ENCODE assay signal across 1 cellular context in the genomic region with DNA sequence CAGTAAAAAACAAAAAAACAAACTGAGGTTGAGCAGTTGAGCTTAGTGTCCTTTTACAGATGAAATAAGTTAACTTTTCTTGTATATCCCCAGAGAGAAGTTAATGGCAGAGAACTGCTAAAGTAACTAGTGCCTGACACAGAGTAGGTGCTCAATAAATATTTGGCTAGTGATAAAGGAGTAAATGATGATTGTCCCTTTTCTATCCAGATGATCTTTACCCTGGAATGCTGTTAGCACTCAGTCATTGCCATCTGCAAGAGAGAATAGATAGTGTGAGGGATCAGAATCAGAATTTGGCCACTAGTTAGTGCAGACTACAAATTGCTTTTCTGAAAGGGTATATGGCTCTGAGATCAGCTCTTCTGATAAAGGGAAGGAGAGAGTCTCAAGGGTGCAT.
TF ChIP-seq lines count a peak whose summit lies in the region.

No MANE protein-coding gene starts in this region.

TF ChIP-seq in HepG2, 621 proteins besides CTCF, POLR2A, EP300 and RAD21:
- peak; percentile 45 for TF ChIP-seq TEAD3 (CRISPR knock-in tag; optimal IDR thresholded peaks at IDR 0.05; ENCODE audit: borderline replicate concordance)
- peak; percentile 67 for TF ChIP-seq PPARG (CRISPR knock-in tag; conservative IDR thresholded peaks at IDR 0.05)
- no peak for TF ChIP-seq SOX13 (IDR thresholded peaks at IDR 0.05)
- TF ChIP-seq SOX13 (CRISPR knock-in tag; conservative IDR thresholded peaks at IDR 0.05 in 1 of 2, IDR thresholded peaks at IDR 0.05 in 1 of 2): peak in 1 of 2 experiments; percentile 46; a peak in 1 of 4 replicates
- TF ChIP-seq ZKSCAN1 (IDR thresholded peaks at IDR 0.05; ENCODE audit: low read length): peak; percentile 69
- no peak for TF ChIP-seq ZNF343 (CRISPR knock-in tag; IDR thresholded peaks at IDR 0.05)
TF ChIP-seq in HepG2: peak in this region for 4.
